11 cellular contexts compared by ENCODE assay signal in genomic region chr3:169968224-169968623, GRCh38. TPM values are rescaled to one million over a fixed set of nuclear protein-coding genes. Genes with fewer than 3 reads are reported as not detected.
DNase-seq lines count a peak whose midpoint lies in the region; TF ChIP-seq lines count a peak whose summit lies in the region.
"Had no signal": no experiment of that assay in that cellular context is flagged by ENCODE, and none has a peak within 500 bp of the region (broad histone marks: within the 10 kb centered on the region; RNA-seq: fewer than 3 reads in every experiment).

No MANE protein-coding gene starts in this region.

- H3K36me3 Mint-ChIP-seq in HFFc6 (ENCODE audit: low read depth) = peaks cover 19% of the 10 kb centered on the region
- H3K36me3 Mint-ChIP-seq in MCF 10A (ENCODE audit: insufficient read depth, unreplicated experiment) = peaks cover 4% of the 10 kb centered on the region

- H3K4me3 Mint-ChIP-seq in HFFc6 (peak overlapping the region; percentile 92), MCF 10A (ENCODE audit: unreplicated experiment) (peak overlapping the region; percentile 68)

- no peak for TF ChIP-seq POLR2A in sigmoid colon (IDR thresholded peaks at IDR 0.05)

- H3K4me3 ChIP-seq in AG04449 (ENCODE audit: low read depth, low read length) (peak overlapping the region; percentile 82), mucosa of rectum (ENCODE audit: low read length in 2 of 2) (peak overlapping the region; percentile 97 to 98), sigmoid colon (peak overlapping the region in 1 of 4 donors; percentile 92)

- H3K27ac Mint-ChIP-seq in HFFc6 = no peak overlapping the region; the same call in 1 of the 2 replicates
- peak overlapping the region; percentile 30 for H3K27ac Mint-ChIP-seq in MCF 10A (ENCODE audit: low read depth, unreplicated experiment)

- no peak for TF ChIP-seq CTCF in AG04449 (IDR thresholded peaks at IDR 0.05; ENCODE audit: insufficient read depth, low read length, missing control alignments)
- TF ChIP-seq CTCF in HFFc6 (IDR thresholded peaks at IDR 0.05) = no peak
- no peak for TF ChIP-seq CTCF in MCF 10A (IDR thresholded peaks at IDR 0.05; ENCODE audit: unreplicated experiment)
- TF ChIP-seq CTCF in sigmoid colon (IDR thresholded peaks at IDR 0.05) = no peak

- H3K27me3 Mint-ChIP-seq in HFFc6 (ENCODE audit: insufficient read depth) (no peaks in the 10 kb centered on the region; the same call in none of the 2 replicates), MCF 10A (ENCODE audit: insufficient read depth, unreplicated experiment) (no peaks in the 10 kb centered on the region)

- peaks cover 13 to 16% of the 10 kb centered on the region in 2 donors for H3K4me1 ChIP-seq in mucosa of rectum (ENCODE audit: control insufficient read depth in 2 of 2, insufficient read depth in 2 of 2, low read length in 2 of 2)
- H3K4me1 ChIP-seq in sigmoid colon = peaks cover 0 to 61% (median 36%) of the 10 kb centered on the region in 4 donors

- H3K27ac ChIP-seq in mucosa of rectum (ENCODE audit: low read depth in 2 of 2, low read length in 2 of 2) = no peak overlapping the region
- peak overlapping the region in 2 of 4 donors; percentile 98 to 99 for H3K27ac ChIP-seq in sigmoid colon

- no TSS peak for BruUV-seq in MCF 10A (replicated peaks; lab: Mats Ljungman, UMichigan)

- H3K9me3 ChIP-seq in mucosa of rectum (ENCODE audit: control insufficient read depth in 2 of 2, low read length in 2 of 2) (no peaks in the 10 kb centered on the region), sigmoid colon (no peaks in the 10 kb centered on the region)
- H3K9me3 ChIP-seq: mucosa of descending colon, thyroid gland had no signal

- WGBS in sigmoid colon, 2 donors = 3 to 24% methylated on average over 1 of the region's 1 CpG

- H3K9me3 Mint-ChIP-seq in HFFc6 = peaks cover 5% of the 10 kb centered on the region
- H3K9me3 Mint-ChIP-seq in MCF 10A (ENCODE audit: unreplicated experiment) = peaks cover 11% of the 10 kb centered on the region

- H3K9ac ChIP-seq in mucosa of rectum (ENCODE audit: low read depth in 1 of 2, low read length in 2 of 2) = peak overlapping the region; percentile 19 to 96

- peaks cover 63% of the 10 kb centered on the region for H3K4me1 Mint-ChIP-seq in HFFc6 (ENCODE audit: low read depth)
- peaks cover 26% of the 10 kb centered on the region for H3K4me1 Mint-ChIP-seq in MCF 10A (ENCODE audit: insufficient read depth, unreplicated experiment)

- CTCF ChIA-PET in AG04449 (lab: Yijun Ruan, JAX) (interaction anchor here (0.7 to 1.0 kb wide), 2 partner anchors 204 to 207 kb away, joined by 3 read pairs; partner anchors contain the start of gene TERC), MCF 10A (lab: Yijun Ruan, JAX) (interaction anchor here (0.6 to 1.7 kb wide), 5 partner anchors 9 to 195 kb away, joined by 3 to 5 read pairs (median 3); partner anchors contain the start of gene MYNN)

- POLR2A ChIA-PET in AG04449 (lab: Yijun Ruan, JAX) = no interaction called here
- POLR2A ChIA-PET in MCF 10A (lab: Yijun Ruan, JAX) = interaction anchor here (1.4 to 4.7 kb wide), 3 partner anchors 10 to 196 kb away, joined by 3 to 35 read pairs (median 20); partner anchors contain the start of gene MYNN

- H3K36me3 ChIP-seq in mucosa of rectum (ENCODE audit: control insufficient read depth in 2 of 2, insufficient read depth in 2 of 2, low read length in 2 of 2) = peaks cover 0 to 3% of the 10 kb centered on the region in 2 donors
- H3K36me3 ChIP-seq in sigmoid colon = no peaks in the 10 kb centered on the region
- H3K36me3 ChIP-seq: thyroid gland had no signal

- intact Hi-C loops in MCF 10A (cut with micrococcal nuclease) = no loop called here
- intact Hi-C loops in sigmoid colon (cut with DNase I) = loop anchor here (5.0 kb wide), 2 partner anchors 389 to 821 kb away; partner anchors contain the start of gene SKIL

- no peak for TF ChIP-seq EP300 in sigmoid colon (IDR thresholded peaks at IDR 0.05)

- DNase-seq in AG04449 (ENCODE audit: low read depth, low spot score) = no peak
- no peak for DNase-seq in HFFc6
- no peak for DNase-seq in MCF 10A (ENCODE audit: unreplicated experiment)
- DNase-seq in DMS 273 treated with DMSO at 0.1 percent for 48 hours (lab: John Stamatoyannopoulos, UW) = no peak
- no peak for DNase-seq in NCI-H1092 treated with DMSO at 0.1 percent for 48 hours (lab: John Stamatoyannopoulos, UW)
- DNase-seq in sigmoid colon = no peak
- no peak for DNase-seq in NCI-H526 (lab: John Stamatoyannopoulos, UW)
- DNase-seq: KG1, mucosa of descending colon, thyroid gland had no signal

- H3K27me3 ChIP-seq in mucosa of rectum (ENCODE audit: control insufficient read depth in 2 of 2, insufficient read depth in 2 of 2, low read length in 2 of 2) (no peaks in the 10 kb centered on the region), sigmoid colon (no peaks in the 10 kb centered on the region)
- H3K27me3 ChIP-seq: thyroid gland had no signal

RNA-seq across cellular contexts. Expression of gene SEC62, which starts 1.6 kb away (rescaled TPM):
- total RNA-seq in HFFc6 (2021; fragmentation: NEBNext Ultra II Directional; extraction: Animal tissue kit (Norgen Biotek cat#: 25700)) = 100 to 1,000 TPM; 124 to 153 (median 133) TPM
- total RNA-seq in MCF 10A (2022) = 58.5 and 62.1 TPM in 2 replicates
- total RNA-seq in sigmoid colon = 10 to 100 TPM; 77.7 to 82.6 (median 79.8) TPM
- polyA plus RNA-seq in sigmoid colon = 10 to 100 TPM; 15.0 to 36.8 (median 27.6) TPM

RNA-seq across cellular contexts. Expression of gene SAMD7, which starts 56.9 kb away (rescaled TPM):
- not detected for total RNA-seq in HFFc6 (2021; fragmentation: NEBNext Ultra II Directional; extraction: Animal tissue kit (Norgen Biotek cat#: 25700))
- total RNA-seq in MCF 10A (2022) (not detected in 2 replicates), sigmoid colon (not detected)
- not detected for polyA plus RNA-seq in sigmoid colon
- total RNA-seq: mucosa of descending colon, thyroid gland had no signal
